ENCODE assay signal across 8 cellular contexts in genomic region chr2:62505649-62506420, GRCh38. TPM values are rescaled to one million over a fixed set of nuclear protein-coding genes. Genes with fewer than 3 reads are reported as not detected.
DNase-seq lines count a peak whose midpoint lies in the region; ATAC-seq and TF ChIP-seq lines count a peak whose summit lies in the region.

A gene with protein sequence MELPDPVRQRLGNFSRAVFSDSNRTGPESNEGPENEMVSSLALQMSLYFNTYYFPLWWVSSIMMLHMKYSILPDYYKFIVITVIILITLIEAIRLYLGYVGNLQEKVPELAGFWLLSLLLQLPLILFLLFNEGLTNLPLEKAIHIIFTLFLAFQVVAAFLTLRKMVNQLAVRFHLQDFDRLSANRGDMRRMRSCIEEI (minus strand): TSS chr2:62506195. CDS start chr2:62506129, 66 bp downstream.

- TF ChIP-seq CTCF in GM20000 (IDR thresholded peaks at IDR 0.05; ENCODE audit: extremely low read depth, missing control alignments) (no peak), foreskin fibroblast (IDR thresholded peaks at IDR 0.05; ENCODE audit: low read depth, low read length) (no peak), natural killer cell (IDR thresholded peaks at IDR 0.05) (no peak), tibial artery (IDR thresholded peaks at IDR 0.05) (no peak)

- H3K36me3 Mint-ChIP-seq in activated T-helper 1 cell treated with anti-CD3 and anti-CD28 coated beads, Interleukin-12 subunit alpha, Interleukin-12 subunit beta, Interleukin-2, Interleukin-4 antibody, amounts not matched to agents 30 ng/mL and 10 ng/mL and 1 ng/mL, durations not matched to agents 14 hours and 24 hours and 36 hours (ENCODE audit: low read depth), result peaks cover 2% of the 10 kb centered on the region
- no peaks in the 10 kb centered on the region for H3K36me3 Mint-ChIP-seq in natural killer cell

- H3K4me1 Mint-ChIP-seq in activated T-helper 1 cell treated with anti-CD3 and anti-CD28 coated beads, Interleukin-12 subunit alpha, Interleukin-12 subunit beta, Interleukin-2, Interleukin-4 antibody, amounts not matched to agents 30 ng/mL and 10 ng/mL and 1 ng/mL, durations not matched to agents 14 hours and 24 hours and 36 hours (ENCODE audit: low read depth), result peaks cover 11% of the 10 kb centered on the region
- peaks cover 6 to 8% of the 10 kb centered on the region in 2 donors for H3K4me1 Mint-ChIP-seq in natural killer cell

- H3K36me3 ChIP-seq in tibial artery, result no peaks in the 10 kb centered on the region

- DNase-seq in DMS53 (lab: John Stamatoyannopoulos, UW) (peak; percentile 95), GM20000 (ENCODE audit: low spot score) (peak; percentile 85), HK-2 (ENCODE audit: unreplicated experiment) (peak; percentile 76), NCI-H774 (lab: John Stamatoyannopoulos, UW) (peak; percentile 82), foreskin fibroblast (peak; percentile 91 to 97), natural killer cell (no peak), tibial artery (peak; percentile 90 to 96)
- DNase-seq in activated T-helper 1 cell treated with anti-CD3 and anti-CD28 coated beads, Interleukin-12 subunit alpha, Interleukin-12 subunit beta, Interleukin-2, Interleukin-4 antibody, amounts not matched to agents 30 ng/mL and 10 ng/mL and 1 ng/mL, durations not matched to agents 14 hours and 24 hours and 36 hours (ENCODE audit: low spot score), result peak; percentile 4

- H3K27ac ChIP-seq in tibial artery, result peak within 1 kb of the TSS; percentile 92

- peaks cover 18% of the 10 kb centered on the region for H3K27me3 Mint-ChIP-seq in activated T-helper 1 cell treated with anti-CD3 and anti-CD28 coated beads, Interleukin-12 subunit alpha, Interleukin-12 subunit beta, Interleukin-2, Interleukin-4 antibody, amounts not matched to agents 30 ng/mL and 10 ng/mL and 1 ng/mL, durations not matched to agents 14 hours and 24 hours and 36 hours (ENCODE audit: insufficient read depth)
- peaks cover 3 to 11% of the 10 kb centered on the region in 2 donors for H3K27me3 Mint-ChIP-seq in natural killer cell (ENCODE audit: low read depth in 2 of 2)

- H3K9me3 ChIP-seq in tibial artery, result no peaks in the 10 kb centered on the region

- intact Hi-C loops in activated T-helper 1 cell treated with anti-CD3 and anti-CD28 coated beads, Interleukin-12 subunit alpha, Interleukin-12 subunit beta, Interleukin-2, Interleukin-4 antibody, amounts not matched to agents 30 ng/mL and 10 ng/mL and 1 ng/mL, durations not matched to agents 14 hours and 24 hours and 36 hours (cut with micrococcal nuclease), result loop anchor here (5.0 kb wide), 2 partner anchors 201 to 1336 kb away; partner anchors contain the start of genes EHBP1 and UGP2
- intact Hi-C loops in natural killer cell (cut with micrococcal nuclease), result no loop called here
- intact Hi-C loops in tibial artery (cut with DNase I; ENCODE audit: low total_unique reads), result loop anchor here (5.0 kb wide), 2 partner anchors 201 to 619 kb away; partner anchors contain the start of genes CCT4 and EHBP1

- ATAC-seq in natural killer cell, result peak; percentile 46 to 82 (median 57)

- no peaks in the 10 kb centered on the region for H3K27me3 ChIP-seq in tibial artery

- peak within 1 kb of the TSS; percentile 81 for H3K4me3 Mint-ChIP-seq in activated T-helper 1 cell treated with anti-CD3 and anti-CD28 coated beads, Interleukin-12 subunit alpha, Interleukin-12 subunit beta, Interleukin-2, Interleukin-4 antibody, amounts not matched to agents 30 ng/mL and 10 ng/mL and 1 ng/mL, durations not matched to agents 14 hours and 24 hours and 36 hours
- peak within 1 kb of the TSS; percentile 90 for H3K4me3 Mint-ChIP-seq in natural killer cell

- H3K4me3 ChIP-seq in foreskin fibroblast (ENCODE audit: low read depth in 1 of 2, low read length in 2 of 2), result peak within 1 kb of the TSS; percentile 63 to 66
- peak within 1 kb of the TSS; percentile 70 to 79 for H3K4me3 ChIP-seq in tibial artery

- no peaks in the 10 kb centered on the region for H3K9me3 Mint-ChIP-seq in activated T-helper 1 cell treated with anti-CD3 and anti-CD28 coated beads, Interleukin-12 subunit alpha, Interleukin-12 subunit beta, Interleukin-2, Interleukin-4 antibody, amounts not matched to agents 30 ng/mL and 10 ng/mL and 1 ng/mL, durations not matched to agents 14 hours and 24 hours and 36 hours
- no peaks in the 10 kb centered on the region for H3K9me3 Mint-ChIP-seq in natural killer cell

- peaks cover 0 to 10% (median 5%) of the 10 kb centered on the region in 4 donors for H3K4me1 ChIP-seq in tibial artery

- H3K27ac Mint-ChIP-seq in activated T-helper 1 cell treated with anti-CD3 and anti-CD28 coated beads, Interleukin-12 subunit alpha, Interleukin-12 subunit beta, Interleukin-2, Interleukin-4 antibody, amounts not matched to agents 30 ng/mL and 10 ng/mL and 1 ng/mL, durations not matched to agents 14 hours and 24 hours and 36 hours, result peak within 1 kb of the TSS; percentile 21
- no peak within 1 kb of the TSS for H3K27ac Mint-ChIP-seq in natural killer cell

RNA-seq across cellular contexts. Expression of the gene that starts here (rescaled TPM):
- 0.15 and 0.23 TPM in 2 replicates for total RNA-seq in activated T-helper 1 cell treated with anti-CD3 and anti-CD28 coated beads, Interleukin-12 subunit alpha, Interleukin-12 subunit beta, Interleukin-2, Interleukin-4 antibody, amounts not matched to agents 30 ng/mL and 10 ng/mL and 1 ng/mL, durations not matched to agents 14 hours and 24 hours and 36 hours
- under 1 TPM in 1 of 3 donors, not detected in 2; 0.18 TPM for total RNA-seq in natural killer cell

Comparison
In these comparisons a context has a peak if more than half of its experiments do, and no peak if none do; other contexts are left out.
1. Peak in DNase-seq in activated T-helper 1 cell treated with anti-CD3 and anti-CD28 coated beads, Interleukin-12 subunit alpha, Interleukin-12 subunit beta, Interleukin-2, Interleukin-4 antibody, amounts not matched to agents 30 ng/mL and 10 ng/mL and 1 ng/mL, durations not matched to agents 14 hours and 24 hours and 36 hours; RNA of the gene not detected or under 1 TPM.
2. Peak in ATAC-seq in natural killer cell; RNA of the gene not detected or under 1 TPM.